ENCODE assay signal across 16 cellular contexts in the genomic region with DNA sequence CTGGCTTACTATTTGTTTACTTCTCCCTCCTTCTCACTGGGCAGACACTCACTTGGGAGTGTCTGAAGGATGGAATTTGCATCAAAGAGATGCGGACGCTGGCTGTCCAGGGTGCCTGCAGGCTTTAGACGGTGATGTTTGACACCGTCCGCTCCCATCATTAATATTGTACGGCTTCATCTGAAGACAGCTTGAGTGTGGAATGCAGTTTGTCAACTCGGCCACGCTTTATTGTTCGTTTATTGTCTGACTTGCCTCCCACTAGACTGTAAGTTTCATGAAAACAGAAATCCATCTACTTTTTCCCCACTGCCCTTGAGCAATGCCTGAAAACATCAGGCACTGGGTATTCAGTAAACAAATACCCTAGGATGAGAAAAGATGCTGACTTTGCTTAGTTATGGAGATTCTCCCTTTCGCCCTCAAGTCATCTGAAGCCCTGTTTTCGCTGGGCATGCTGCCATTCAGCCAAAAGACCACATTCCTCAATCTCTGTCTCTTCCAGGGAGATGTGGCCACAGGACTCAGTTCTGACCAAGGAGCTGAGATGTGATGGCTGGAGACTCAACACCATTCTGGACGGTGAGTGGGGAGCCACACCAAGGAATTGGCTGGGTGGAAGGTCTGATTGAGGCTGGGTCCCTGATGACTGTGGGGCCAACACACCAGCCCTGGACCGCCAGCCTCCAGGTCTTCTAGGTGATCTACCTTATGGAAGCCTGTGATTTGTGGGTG.
DNase-seq lines count a peak whose midpoint lies in the region; ATAC-seq and TF ChIP-seq lines count a peak whose summit lies in the region.
"Had no signal": no experiment of that assay in that cellular context is flagged by ENCODE, and none has a peak within 500 bp of the region (broad histone marks: within the 10 kb centered on the region; RNA-seq: fewer than 3 reads in every experiment).

No MANE protein-coding gene starts in this region.

- H3K9ac ChIP-seq in HUES48 (ENCODE audit: low read depth, low read length): no peak overlapping the region
- H3K9ac ChIP-seq: BLaER1 treated with 17β-estradiol and CSF1 and Interleukin-3, amounts not matched to agents 10 nM and 100 nM had no signal

- H3K27ac ChIP-seq in HUES48 (ENCODE audit: low read depth, low read length) (peak overlapping the region; percentile 2), esophagus squamous epithelium (peak overlapping the region in 1 of 4 donors; percentile 13)
- H3K27ac ChIP-seq: BLaER1 treated with 17β-estradiol and CSF1 and Interleukin-3, amounts not matched to agents 10 nM and 100 nM; HL-60; testis had no signal

- TF ChIP-seq CTCF in brain (conservative IDR thresholded peaks at IDR 0.05): no peak
- no peak for TF ChIP-seq CTCF in esophagus squamous epithelium (IDR thresholded peaks at IDR 0.05)

- intact Hi-C loops in esophagus squamous epithelium (cut with DNase I): no loop called here

- H3K4me3 Mint-ChIP-seq in brain: no peak overlapping the region
- no peak overlapping the region for H3K4me3 Mint-ChIP-seq in stimulated activated memory B cell treated with anti-CD40 and anti-IgM and Interleukin-4, amounts not matched to agents 10 μg/mL and 1 μg/mL and 100 μg/mL, for 72 hours

- no peak for TF ChIP-seq POLR2A in esophagus squamous epithelium (IDR thresholded peaks at IDR 0.05)

- H3K4me3 ChIP-seq in HUES48 (ENCODE audit: low read depth, low read length) (0 out of 2 replicates have a peak overlapping the region, but pooled peaks have one; percentile 16), esophagus squamous epithelium (no peak overlapping the region)
- H3K4me3 ChIP-seq: BLaER1 treated with 17β-estradiol and CSF1 and Interleukin-3, amounts not matched to agents 10 nM and 100 nM; gastroesophageal sphincter; GM12878; mucosa of descending colon; testis had no signal

- peaks cover 17% of the 10 kb centered on the region for H3K36me3 Mint-ChIP-seq in brain
- peaks cover 60% of the 10 kb centered on the region for H3K36me3 Mint-ChIP-seq in stimulated activated memory B cell treated with anti-CD40 and anti-IgM and Interleukin-4, amounts not matched to agents 10 μg/mL and 1 μg/mL and 100 μg/mL, for 72 hours

- H3K4me1 Mint-ChIP-seq in brain: peaks cover 76% of the 10 kb centered on the region
- peaks cover 25% of the 10 kb centered on the region for H3K4me1 Mint-ChIP-seq in stimulated activated memory B cell treated with anti-CD40 and anti-IgM and Interleukin-4, amounts not matched to agents 10 μg/mL and 1 μg/mL and 100 μg/mL, for 72 hours

- H3K9me3 Mint-ChIP-seq in brain: no peaks in the 10 kb centered on the region
- H3K9me3 Mint-ChIP-seq in stimulated activated memory B cell treated with anti-CD40 and anti-IgM and Interleukin-4, amounts not matched to agents 10 μg/mL and 1 μg/mL and 100 μg/mL, for 72 hours: no peaks in the 10 kb centered on the region

- H3K27me3 ChIP-seq in HUES48 (ENCODE audit: control insufficient read depth, insufficient read depth, low read length) (no peaks in the 10 kb centered on the region), esophagus squamous epithelium (no peaks in the 10 kb centered on the region)
- H3K27me3 ChIP-seq: BLaER1 treated with 17β-estradiol and CSF1 and Interleukin-3, amounts not matched to agents 10 nM and 100 nM; gastroesophageal sphincter; testis had no signal

- DNase-seq in left kidney (ENCODE audit: low read depth, low spot score): peak; percentile 43
- DNase-seq in esophagus squamous epithelium (lab: John Stamatoyannopoulos, UW): no peak
- no peak for DNase-seq in NCI-H345 (lab: John Stamatoyannopoulos, UW)
- DNase-seq in NK-92 treated with Interleukin-12 subunit alpha and Interleukin-12 subunit beta, amount 100 ng/mL, for 24 hours (lab: John Stamatoyannopoulos, UW): no peak
- DNase-seq in COR-L47 (lab: John Stamatoyannopoulos, UW): no peak
- DNase-seq: activated effector memory CD4-positive, alpha-beta T cell treated with anti-CD3 and anti-CD28 coated beads, Interleukin-2, amount 50 U/mL, for 16 hours; mucosa of descending colon; stimulated activated CD4-positive, alpha-beta T cell treated with anti-CD3 and anti-CD28 coated beads, Interleukin-15, amount 100 ng/mL, for 24 hours; testis had no signal

- WGBS in esophagus squamous epithelium, 2 donors: 57 to 58% methylated on average over 11 to 13 of the region's 13 CpGs

- ATAC-seq in stimulated activated memory B cell treated with anti-CD40 and anti-IgM and Interleukin-4, amounts not matched to agents 10 μg/mL and 1 μg/mL and 100 μg/mL, for 72 hours: no peak
- ATAC-seq: gastroesophageal sphincter, GM12878, mucosa of descending colon had no signal

- H3K36me3 ChIP-seq in HUES48 (ENCODE audit: control insufficient read depth, insufficient read depth, low read length) (peaks cover 6% of the 10 kb centered on the region; the same call in 1 of the 2 replicates), esophagus squamous epithelium (peaks cover 0 to 28% (median 0%) of the 10 kb centered on the region in 3 donors)

- H3K27ac Mint-ChIP-seq in brain: peak overlapping the region in 3 of 5 experiments; percentile 9 to 97 (median 44)
- peak overlapping the region; percentile 68 for H3K27ac Mint-ChIP-seq in stimulated activated memory B cell treated with anti-CD40 and anti-IgM and Interleukin-4, amounts not matched to agents 10 μg/mL and 1 μg/mL and 100 μg/mL, for 72 hours

- H3K9me3 ChIP-seq in HUES48 (ENCODE audit: control insufficient read depth, insufficient read depth, low read length): no peaks in the 10 kb centered on the region
- no peaks in the 10 kb centered on the region for H3K9me3 ChIP-seq in esophagus squamous epithelium
- H3K9me3 ChIP-seq: BLaER1 treated with 17β-estradiol and CSF1 and Interleukin-3, amounts not matched to agents 10 nM and 100 nM; gastroesophageal sphincter; mucosa of descending colon; testis had no signal

- H3K4me1 ChIP-seq in HUES48 (ENCODE audit: control insufficient read depth, insufficient read depth, low read length) (peaks cover 40% of the 10 kb centered on the region), esophagus squamous epithelium (peaks cover 14 to 80% (median 46%) of the 10 kb centered on the region in 3 donors)

- H3K27me3 Mint-ChIP-seq in brain: no peaks in the 10 kb centered on the region
- no peaks in the 10 kb centered on the region for H3K27me3 Mint-ChIP-seq in stimulated activated memory B cell treated with anti-CD40 and anti-IgM and Interleukin-4, amounts not matched to agents 10 μg/mL and 1 μg/mL and 100 μg/mL, for 72 hours
